Comparison of ENCODE assay signal across 15 cellular contexts in genomic region chr16:77881355-77882003, GRCh38.
"Had no signal": no experiment of that assay in that cellular context is flagged by ENCODE, and none has a peak within 500 bp of the region (broad histone marks: within the 10 kb centered on the region; RNA-seq: fewer than 3 reads in every experiment).

No MANE protein-coding gene starts in this region.

- H3K36me3 Mint-ChIP-seq: activated CD4-positive, alpha-beta memory T cell treated with anti-CD3 and anti-CD28 coated beads for 36 hours; activated naive CD8-positive, alpha-beta T cell treated with anti-CD3 and anti-CD28 coated beads for 36 hours; natural killer cell had no signal

- DNase-seq: activated CD4-positive, alpha-beta memory T cell treated with anti-CD3 and anti-CD28 coated beads for 36 hours; activated CD4-positive, alpha-beta T cell treated with anti-CD3 and anti-CD28 coated beads for 1 hour; activated effector memory CD4-positive, alpha-beta T cell treated with anti-CD3 and anti-CD28 coated beads, Interleukin-2, amount 50 U/mL, for 16 hours; activated naive CD8-positive, alpha-beta T cell treated with anti-CD3 and anti-CD28 coated beads for 36 hours; activated T-cell treated with anti-CD3 and anti-CD28 coated beads, Interleukin-2, amount 50 U/mL, for 4 hours; esophagus squamous epithelium; foreskin fibroblast; mucosa of descending colon; natural killer cell; occipital lobe; sigmoid colon; stimulated activated CD4-positive, alpha-beta T cell treated with anti-CD3 and anti-CD28 coated beads, Interleukin-12 subunit alpha, Interleukin-12 subunit beta, amount 100 ng/mL, for 4 hours; stimulated activated naive CD4-positive, alpha-beta T cell; substantia nigra had no signal

- H3K9me3 ChIP-seq: esophagus squamous epithelium, mucosa of descending colon, sigmoid colon had no signal

- H3K9me3 Mint-ChIP-seq: activated CD4-positive, alpha-beta memory T cell treated with anti-CD3 and anti-CD28 coated beads for 36 hours; activated naive CD8-positive, alpha-beta T cell treated with anti-CD3 and anti-CD28 coated beads for 36 hours; activated T-cell treated with anti-CD3 and anti-CD28 coated beads, Interleukin-2, amount 50 U/mL, for 4 hours; natural killer cell had no signal

- H3K4me3 Mint-ChIP-seq: activated CD4-positive, alpha-beta memory T cell treated with anti-CD3 and anti-CD28 coated beads for 36 hours; activated naive CD8-positive, alpha-beta T cell treated with anti-CD3 and anti-CD28 coated beads for 36 hours; activated T-cell treated with anti-CD3 and anti-CD28 coated beads, Interleukin-2, amount 50 U/mL, for 4 hours; natural killer cell had no signal

- H3K27ac ChIP-seq: esophagus squamous epithelium, sigmoid colon had no signal

- H3K36me3 ChIP-seq: esophagus squamous epithelium, sigmoid colon had no signal

- H3K4me3 ChIP-seq: esophagus squamous epithelium, mucosa of descending colon, sigmoid colon had no signal

- H3K27ac Mint-ChIP-seq: activated CD4-positive, alpha-beta memory T cell treated with anti-CD3 and anti-CD28 coated beads for 36 hours; activated naive CD8-positive, alpha-beta T cell treated with anti-CD3 and anti-CD28 coated beads for 36 hours; natural killer cell; progenitor cell of endocrine pancreas had no signal

- ATAC-seq: activated T-cell treated with anti-CD3 and anti-CD28 coated beads, Interleukin-2, amount 50 U/mL, for 4 hours; mucosa of descending colon; natural killer cell had no signal

- H3K4me1 ChIP-seq: esophagus squamous epithelium, sigmoid colon had no signal

- H3K4me1 Mint-ChIP-seq: activated naive CD8-positive, alpha-beta T cell treated with anti-CD3 and anti-CD28 coated beads for 36 hours; natural killer cell had no signal

- H3K27me3 ChIP-seq: esophagus squamous epithelium, sigmoid colon had no signal
